In genomic region chr1:42779725-42780124, GRCh38 we compare ENCODE assay signal across 21 cellular contexts. TPM values are rescaled to one million over a fixed set of nuclear protein-coding genes. Genes with fewer than 3 reads are reported as not detected.
"Had no signal": no experiment of that assay in that cellular context is flagged by ENCODE, and none has a peak within 500 bp of the region (broad histone marks: within the 10 kb centered on the region; RNA-seq: fewer than 3 reads in every experiment).

No MANE protein-coding gene starts in this region.

- H3K9me3 ChIP-seq: esophagus squamous epithelium, heart right ventricle, left lung, spleen, tibial artery had no signal

- DNase-seq: activated CD4-positive, alpha-beta T cell treated with anti-CD3 and anti-CD28 coated beads for 4 hours; activated CD8-positive, alpha-beta memory T cell treated with anti-CD3 and anti-CD28 coated beads for 24 hours; activated naive CD4-positive, alpha-beta T cell treated with anti-CD3 and anti-CD28 coated beads, Interleukin-2, amount 10 ng/mL, durations not matched to agents 7 days and 5 days; effector memory CD4-positive, alpha-beta T cell; esophagus squamous epithelium; heart right ventricle; left lung; nephron progenitor cell; nucleus accumbens; retina; spleen; stimulated activated CD4-positive, alpha-beta T cell treated with anti-CD3 and anti-CD28 coated beads, Interleukin-4, amount 100 ng/mL, for 4 hours; stimulated activated naive CD4-positive, alpha-beta T cell; substantia nigra; SW 1271; tibial artery had no signal

- H3K27me3 ChIP-seq: esophagus squamous epithelium, tibial artery had no signal

- H3K4me3 Mint-ChIP-seq: activated naive CD4-positive, alpha-beta T cell treated with anti-CD3 and anti-CD28 coated beads, Interleukin-2, amount 10 ng/mL, durations not matched to agents 7 days and 5 days; dendritic cell treated with granulocyte-macrophage colony-stimulating factor and Interleukin-4, amounts not matched to agents 40 ng/mL and 50 ng/mL, for 4 days; nephron progenitor cell; WTC11 had no signal

- FAIRE-seq: endothelial cell of umbilical vein, urothelium cell line had no signal

- H3K9me3 Mint-ChIP-seq: activated naive CD4-positive, alpha-beta T cell treated with anti-CD3 and anti-CD28 coated beads, Interleukin-2, amount 10 ng/mL, durations not matched to agents 7 days and 5 days; dendritic cell treated with granulocyte-macrophage colony-stimulating factor and Interleukin-4, amounts not matched to agents 40 ng/mL and 50 ng/mL, for 4 days; nephron progenitor cell had no signal

- H3K4me1 Mint-ChIP-seq: WTC11 had no signal

- H3K27me3 Mint-ChIP-seq: activated naive CD4-positive, alpha-beta T cell treated with anti-CD3 and anti-CD28 coated beads, Interleukin-2, amount 10 ng/mL, durations not matched to agents 7 days and 5 days had no signal

- H3K4me3 ChIP-seq: esophagus squamous epithelium, heart right ventricle, left lung, spleen, tibial artery had no signal

- ATAC-seq: heart right ventricle, left lung, WTC11 had no signal

- H3K27ac Mint-ChIP-seq: activated naive CD4-positive, alpha-beta T cell treated with anti-CD3 and anti-CD28 coated beads, Interleukin-2, amount 10 ng/mL, durations not matched to agents 7 days and 5 days; dendritic cell treated with granulocyte-macrophage colony-stimulating factor and Interleukin-4, amounts not matched to agents 40 ng/mL and 50 ng/mL, for 4 days; nephron progenitor cell; WTC11 had no signal

RNA-seq across cellular contexts. Expression of gene TMEM269, which starts 5.1 kb away (rescaled TPM):
- total RNA-seq: endothelial cell of umbilical vein, esophagus squamous epithelium, lung microvascular endothelial cell had no signal
